1 cellular context compared by ENCODE assay signal in genomic region chr12:17928708-17929366, GRCh38.
TF ChIP-seq lines count a peak whose summit lies in the region.

No MANE protein-coding gene starts in this region.

TF ChIP-seq in GM23338, 12 proteins besides CTCF, POLR2A, EP300 and RAD21 (continued from another document):
- TF ChIP-seq, protein P1, sequence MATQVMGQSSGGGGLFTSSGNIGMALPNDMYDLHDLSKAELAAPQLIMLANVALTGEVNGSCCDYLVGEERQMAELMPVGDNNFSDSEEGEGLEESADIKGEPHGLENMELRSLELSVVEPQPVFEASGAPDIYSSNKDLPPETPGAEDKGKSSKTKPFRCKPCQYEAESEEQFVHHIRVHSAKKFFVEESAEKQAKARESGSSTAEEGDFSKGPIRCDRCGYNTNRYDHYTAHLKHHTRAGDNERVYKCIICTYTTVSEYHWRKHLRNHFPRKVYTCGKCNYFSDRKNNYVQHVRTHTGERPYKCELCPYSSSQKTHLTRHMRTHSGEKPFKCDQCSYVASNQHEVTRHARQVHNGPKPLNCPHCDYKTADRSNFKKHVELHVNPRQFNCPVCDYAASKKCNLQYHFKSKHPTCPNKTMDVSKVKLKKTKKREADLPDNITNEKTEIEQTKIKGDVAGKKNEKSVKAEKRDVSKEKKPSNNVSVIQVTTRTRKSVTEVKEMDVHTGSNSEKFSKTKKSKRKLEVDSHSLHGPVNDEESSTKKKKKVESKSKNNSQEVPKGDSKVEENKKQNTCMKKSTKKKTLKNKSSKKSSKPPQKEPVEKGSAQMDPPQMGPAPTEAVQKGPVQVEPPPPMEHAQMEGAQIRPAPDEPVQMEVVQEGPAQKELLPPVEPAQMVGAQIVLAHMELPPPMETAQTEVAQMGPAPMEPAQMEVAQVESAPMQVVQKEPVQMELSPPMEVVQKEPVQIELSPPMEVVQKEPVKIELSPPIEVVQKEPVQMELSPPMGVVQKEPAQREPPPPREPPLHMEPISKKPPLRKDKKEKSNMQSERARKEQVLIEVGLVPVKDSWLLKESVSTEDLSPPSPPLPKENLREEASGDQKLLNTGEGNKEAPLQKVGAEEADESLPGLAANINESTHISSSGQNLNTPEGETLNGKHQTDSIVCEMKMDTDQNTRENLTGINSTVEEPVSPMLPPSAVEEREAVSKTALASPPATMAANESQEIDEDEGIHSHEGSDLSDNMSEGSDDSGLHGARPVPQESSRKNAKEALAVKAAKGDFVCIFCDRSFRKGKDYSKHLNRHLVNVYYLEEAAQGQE (IDR thresholded peaks at IDR 0.05; ENCODE audit: unreplicated experiment): no peak
- TF ChIP-seq EZH2 (IDR thresholded peaks at IDR 0.05; ENCODE audit: low read depth, unreplicated experiment) (no peak), NANOG (IDR thresholded peaks at IDR 0.05; ENCODE audit: borderline replicate concordance) (no peak), ZNF114 (CRISPR knock-in tag; IDR thresholded peaks at IDR 0.05) (no peak), STAT1 (IDR thresholded peaks at IDR 0.05; ENCODE audit: unreplicated experiment) (no peak), CREB1 (CRISPR knock-in tag; IDR thresholded peaks at IDR 0.05; ENCODE audit: low read depth) (no peak), JUNB (IDR thresholded peaks at IDR 0.05; ENCODE audit: unreplicated experiment) (no peak), ZNF331 (CRISPR knock-in tag; IDR thresholded peaks at IDR 0.05; ENCODE audit: low read depth) (no peak)
TF ChIP-seq in GM23338: peak in this region for 0.
